Comparison of ENCODE assay signal across 25 cellular contexts in genomic region chr4:112968456-112969159, GRCh38.
DNase-seq lines count a peak whose midpoint lies in the region; ATAC-seq and TF ChIP-seq lines count a peak whose summit lies in the region.
"Had no signal": no experiment of that assay in that cellular context is flagged by ENCODE, and none has a peak within 500 bp of the region (broad histone marks: within the 10 kb centered on the region; RNA-seq: fewer than 3 reads in every experiment).

No MANE protein-coding gene starts in this region.

- no peaks in the 10 kb centered on the region for H3K79me2 ChIP-seq in neural cell (replicated peaks; ENCODE audit: insufficient read depth, low read length)

- H3K36me3 Mint-ChIP-seq in natural killer cell treated with Interleukin-12 subunit alpha and Interleukin-12 subunit beta and Interleukin-15 and Interleukin-18, amount 100 ng/mL, for 72 hours: peaks cover 4% of the 10 kb centered on the region
- H3K36me3 Mint-ChIP-seq: activated naive CD8-positive, alpha-beta T cell treated with anti-CD3 and anti-CD28 coated beads for 36 hours had no signal

- TF ChIP-seq CTCF in epithelial cell of esophagus (IDR thresholded peaks at IDR 0.05; ENCODE audit: insufficient read depth, low read depth, low read length, missing control alignments): no peak
- TF ChIP-seq CTCF in neural cell (IDR thresholded peaks at IDR 0.05; ENCODE audit: poor library complexity, severe bottlenecking): no peak
- TF ChIP-seq CTCF in GM13976 (IDR thresholded peaks at IDR 0.05; ENCODE audit: borderline replicate concordance, control extremely low read depth, extremely low read depth, insufficient read depth, missing control alignments): no peak

- H3K27me3 ChIP-seq in neural cell (ENCODE audit: insufficient read depth, low read depth, low read length): no peaks in the 10 kb centered on the region
- H3K27me3 ChIP-seq in effector memory CD4-positive, alpha-beta T cell (replicated peaks; ENCODE audit: control insufficient read depth, insufficient read depth, low read length, poor library complexity, severe bottlenecking): no peaks in the 10 kb centered on the region
- H3K27me3 ChIP-seq: body of pancreas, gastrocnemius medialis, pancreas, right lobe of liver, suprapubic skin, uterus had no signal

- H3K4me1 Mint-ChIP-seq in natural killer cell treated with Interleukin-12 subunit alpha and Interleukin-12 subunit beta and Interleukin-15 and Interleukin-18, amount 100 ng/mL, for 72 hours (ENCODE audit: low read depth in 2 of 2): no peaks in the 10 kb centered on the region
- H3K4me1 Mint-ChIP-seq: activated CD4-positive, alpha-beta T cell treated with anti-CD3 and anti-CD28 coated beads for 36 hours; activated naive CD8-positive, alpha-beta T cell treated with anti-CD3 and anti-CD28 coated beads for 36 hours had no signal

- H3K27ac ChIP-seq in neural cell (ENCODE audit: low read length): no peak overlapping the region
- no peak overlapping the region for H3K27ac ChIP-seq in effector memory CD4-positive, alpha-beta T cell (ENCODE audit: insufficient read depth, low read length, poor library complexity, severe bottlenecking)
- H3K27ac ChIP-seq: body of pancreas, gastrocnemius medialis, pancreas, right lobe of liver, suprapubic skin, uterus had no signal

- H3K9me2 ChIP-seq in neural cell (ENCODE audit: insufficient read depth, low read length): no peaks in the 10 kb centered on the region

- H3K4me3 ChIP-seq in epithelial cell of esophagus (ENCODE audit: low read length): no peak overlapping the region
- H3K4me3 ChIP-seq in neural cell (ENCODE audit: low read length): no peak overlapping the region
- no peak overlapping the region for H3K4me3 ChIP-seq in effector memory CD4-positive, alpha-beta T cell (ENCODE audit: insufficient read depth, low read depth, low read length, poor library complexity, severe bottlenecking)
- H3K4me3 ChIP-seq: body of pancreas, gastrocnemius medialis, GM23338, pancreas, right lobe of liver, suprapubic skin, uterus had no signal

- H2AFZ ChIP-seq in neural cell (ENCODE audit: low read depth, low read length): no peak overlapping the region
- H2AFZ ChIP-seq: GM23338 had no signal

- H3K36me3 ChIP-seq in neural cell (ENCODE audit: insufficient read depth, low read length): no peaks in the 10 kb centered on the region
- no peaks in the 10 kb centered on the region for H3K36me3 ChIP-seq in effector memory CD4-positive, alpha-beta T cell (ENCODE audit: control insufficient read depth, insufficient read depth, low read length)
- H3K36me3 ChIP-seq: gastrocnemius medialis, pancreas, right lobe of liver, suprapubic skin, uterus had no signal

- no peaks in the 10 kb centered on the region for H4K20me1 ChIP-seq in neural cell (ENCODE audit: insufficient read depth)

- no peak for TF ChIP-seq EP300 in neural cell (conservative IDR thresholded peaks at IDR 0.05; ENCODE audit: poor library complexity, severe bottlenecking)

- DNase-seq in COLO829 (ENCODE audit: low spot score): peak; percentile 85
- DNase-seq in RKO (ENCODE audit: low spot score): peak; percentile 68
- peak; percentile 33 for DNase-seq in epithelial cell of esophagus (ENCODE audit: low read depth)
- no peak for DNase-seq in natural killer cell treated with Interleukin-12 subunit alpha and Interleukin-12 subunit beta and Interleukin-15 and Interleukin-18, amount 100 ng/mL, for 72 hours (ENCODE audit: low spot score)
- DNase-seq in effector memory CD4-positive, alpha-beta T cell: no peak
- DNase-seq in GM13976 (ENCODE audit: low spot score): no peak
- DNase-seq: ACHN; activated CD4-positive, alpha-beta T cell treated with anti-CD3 and anti-CD28 coated beads for 36 hours; activated naive CD8-positive, alpha-beta T cell treated with anti-CD3 and anti-CD28 coated beads for 36 hours; body of pancreas; gastrocnemius medialis; GDM1; KG1; kidney glomerular epithelial cell; NCI-H1092; NCI-H2029 treated with DMSO at 0.1 percent for 48 hours; pancreas; right lobe of liver; SW 1271; uterus had no signal

- H3K9ac ChIP-seq in neural cell (ENCODE audit: low read length): no peak overlapping the region

- TF ChIP-seq RAD21 in neural cell (conservative IDR thresholded peaks at IDR 0.05): no peak

- H3K4me2 ChIP-seq in neural cell (ENCODE audit: low read length): peak overlapping the region; percentile 28
- H3K4me2 ChIP-seq: GM23338 had no signal

- H3K27ac Mint-ChIP-seq in natural killer cell treated with Interleukin-12 subunit alpha and Interleukin-12 subunit beta and Interleukin-15 and Interleukin-18, amount 100 ng/mL, for 72 hours: no peak overlapping the region
- H3K27ac Mint-ChIP-seq: activated CD4-positive, alpha-beta T cell treated with anti-CD3 and anti-CD28 coated beads for 36 hours; activated naive CD8-positive, alpha-beta T cell treated with anti-CD3 and anti-CD28 coated beads for 36 hours; activated T-helper 2 cell treated with anti-CD3 and anti-CD28 coated beads, Interferon-gamma antibody, Interleukin-2, Interleukin-4, amounts not matched to agents 10 μg/mL and 5 μg/mL and 100 μg/mL, durations not matched to agents 14 hours and 24 hours and 36 hours; GM23338 had no signal

- no peak for ATAC-seq in HG02938 (IDR thresholded peaks at IDR 0.05; ENCODE audit: unreplicated experiment)
- ATAC-seq in natural killer cell treated with Interleukin-12 subunit alpha and Interleukin-12 subunit beta and Interleukin-15 and Interleukin-18, amount 100 ng/mL, for 72 hours: no peak
- ATAC-seq: activated CD4-positive, alpha-beta T cell treated with anti-CD3 and anti-CD28 coated beads for 36 hours; body of pancreas; gastrocnemius medialis; GM23338; pancreas; right lobe of liver had no signal

- no peaks in the 10 kb centered on the region for H3F3A ChIP-seq in neural cell (ENCODE audit: insufficient read depth, low read length, poor library complexity, severe bottlenecking)

- in situ Hi-C loops in GM13976 (cut with MboI; ENCODE audit: low sequenced_read_pairs, unreplicated experiment): no loop called here

- no peak overlapping the region for H3K4me3 Mint-ChIP-seq in natural killer cell treated with Interleukin-12 subunit alpha and Interleukin-12 subunit beta and Interleukin-15 and Interleukin-18, amount 100 ng/mL, for 72 hours
- H3K4me3 Mint-ChIP-seq: activated CD4-positive, alpha-beta T cell treated with anti-CD3 and anti-CD28 coated beads for 36 hours; activated naive CD8-positive, alpha-beta T cell treated with anti-CD3 and anti-CD28 coated beads for 36 hours; GM23338 had no signal

- peaks cover 4% of the 10 kb centered on the region for H3K9me3 Mint-ChIP-seq in natural killer cell treated with Interleukin-12 subunit alpha and Interleukin-12 subunit beta and Interleukin-15 and Interleukin-18, amount 100 ng/mL, for 72 hours

- H3K27me3 Mint-ChIP-seq in natural killer cell treated with Interleukin-12 subunit alpha and Interleukin-12 subunit beta and Interleukin-15 and Interleukin-18, amount 100 ng/mL, for 72 hours: no peaks in the 10 kb centered on the region

- no peaks in the 10 kb centered on the region for H3K9me3 ChIP-seq in neural cell (ENCODE audit: low read length)
- H3K9me3 ChIP-seq in effector memory CD4-positive, alpha-beta T cell (ENCODE audit: control insufficient read depth, low read length): no peaks in the 10 kb centered on the region
- H3K9me3 ChIP-seq: body of pancreas, gastrocnemius medialis, pancreas, right lobe of liver, suprapubic skin, uterus had no signal

- no peaks in the 10 kb centered on the region for H3K4me1 ChIP-seq in effector memory CD4-positive, alpha-beta T cell (ENCODE audit: control insufficient read depth, insufficient read depth, low read length, poor library complexity, severe bottlenecking)
- H3K4me1 ChIP-seq: body of pancreas, gastrocnemius medialis, pancreas, right lobe of liver, suprapubic skin, uterus had no signal

TF ChIP-seq in neural cell, 6 proteins besides CTCF, POLR2A, EP300 and RAD21:
- TF ChIP-seq MXI1 (conservative IDR thresholded peaks at IDR 0.05; ENCODE audit: poor library complexity, severe bottlenecking) (no peak), TAF1 (IDR thresholded peaks at IDR 0.05; ENCODE audit: low read depth) (no peak), SMC3 (conservative IDR thresholded peaks at IDR 0.05; ENCODE audit: poor library complexity) (no peak), REST (IDR thresholded peaks at IDR 0.05; ENCODE audit: borderline replicate concordance) (no peak), POLR2AphosphoS5 (IDR thresholded peaks at IDR 0.05) (no peak), EZH2 (IDR thresholded peaks at IDR 0.05; ENCODE audit: borderline replicate concordance, insufficient read depth, low read length, poor library complexity, severe bottlenecking) (no peak)

Comparison
In these comparisons a context has a peak if more than half of its experiments do, and no peak if none do; other contexts are left out.
1. DNase-seq: peak in COLO829 (single experiment), RKO (single experiment) and epithelial cell of esophagus (single experiment); none in natural killer cell treated with Interleukin-12 subunit alpha and Interleukin-12 subunit beta and Interleukin-15 and Interleukin-18, amount 100 ng/mL, for 72 hours (single experiment), effector memory CD4-positive, alpha-beta T cell (0 of 3) and GM13976 (single experiment).